ENCODE assay signal across 24 cellular contexts in the genomic region with DNA sequence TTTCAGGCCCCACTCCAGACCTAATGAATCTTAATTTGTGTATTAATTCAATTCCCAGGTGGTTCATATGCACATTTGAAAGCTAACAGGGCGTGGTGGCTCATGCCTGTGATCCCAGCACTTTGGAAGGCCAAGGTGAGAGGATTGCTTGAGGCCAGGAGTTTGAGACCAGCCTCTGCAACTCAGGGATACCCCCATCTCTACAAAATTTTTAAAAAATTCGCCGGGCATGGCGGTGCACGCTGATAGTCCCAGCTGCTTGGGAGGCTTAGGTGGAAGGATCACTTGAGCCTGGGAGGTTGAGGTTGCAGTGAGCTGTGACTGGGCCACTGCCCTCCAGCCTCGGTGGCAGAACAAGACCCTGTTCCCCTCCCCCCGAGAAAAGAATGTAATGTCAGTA.
"Had no signal": no experiment of that assay in that cellular context is flagged by ENCODE, and none has a peak within 500 bp of the region (broad histone marks: within the 10 kb centered on the region; RNA-seq: fewer than 3 reads in every experiment).

No MANE protein-coding gene starts in this region.

- H3K27ac Mint-ChIP-seq: activated naive CD8-positive, alpha-beta T cell treated with anti-CD3 and anti-CD28 coated beads, Interleukin-2, amount 10 ng/mL, durations not matched to agents 7 days and 5 days; dendritic cell treated with granulocyte-macrophage colony-stimulating factor and Interleukin-4, amounts not matched to agents 40 ng/mL and 50 ng/mL, for 4 days; memory B cell; nephron progenitor cell; stimulated activated naive CD8-positive, alpha-beta T cell treated with anti-CD3 and anti-CD28 coated beads, Interleukin-15, Interleukin-2, amounts not matched to agents 100 ng/mL and 50 ng/mL, for 24 hours had no signal

- H3K4me1 ChIP-seq: foreskin keratinocyte had no signal

- FAIRE-seq: pancreas, urothelium cell line had no signal

- H3K9me3 Mint-ChIP-seq: activated CD4-positive, alpha-beta T cell treated with anti-CD3 and anti-CD28 coated beads, Interleukin-2, amount 10 ng/mL, durations not matched to agents 7 days and 5 days; activated naive CD8-positive, alpha-beta T cell treated with anti-CD3 and anti-CD28 coated beads, Interleukin-2, amount 10 ng/mL, durations not matched to agents 7 days and 5 days; activated T-helper 2 cell treated with anti-CD3 and anti-CD28 coated beads, Interferon-gamma antibody, Interleukin-2, Interleukin-4, amounts not matched to agents 10 μg/mL and 5 μg/mL and 100 μg/mL, durations not matched to agents 14 hours and 24 hours and 36 hours; dendritic cell treated with granulocyte-macrophage colony-stimulating factor and Interleukin-4, amounts not matched to agents 40 ng/mL and 50 ng/mL, for 4 days; memory B cell; nephron progenitor cell; stimulated activated naive CD8-positive, alpha-beta T cell treated with anti-CD3 and anti-CD28 coated beads, Interleukin-15, Interleukin-2, amounts not matched to agents 100 ng/mL and 50 ng/mL, for 24 hours had no signal

- H3K27me3 ChIP-seq: body of pancreas, cardiac muscle cell, foreskin keratinocyte, pancreas, right atrium auricular region, tibial nerve had no signal

- ATAC-seq: activated CD8-positive, alpha-beta T cell treated with anti-CD3 and anti-CD28 coated beads, Interleukin-2, amount 10 ng/mL, durations not matched to agents 7 days and 5 days; body of pancreas; foreskin keratinocyte; left ventricle myocardium superior; pancreas; psoas muscle had no signal

- H3K36me3 ChIP-seq: pancreas had no signal

- DNase-seq: activated CD4-positive, alpha-beta T cell treated with anti-CD3 and anti-CD28 coated beads, Interleukin-2, amount 10 ng/mL, durations not matched to agents 7 days and 5 days; activated CD4-positive, CD25-positive, alpha-beta regulatory T cell treated with anti-CD3 and anti-CD28 coated beads, Interleukin-2, amount 50 U/mL, for 72 hours; activated CD8-positive, alpha-beta T cell treated with anti-CD3 and anti-CD28 coated beads, Interleukin-2, amount 10 ng/mL, durations not matched to agents 7 days and 5 days; activated naive CD4-positive, alpha-beta T cell treated with Interleukin-2 at 50 U/mL for 16 hours; activated naive CD8-positive, alpha-beta T cell treated with anti-CD3 and anti-CD28 coated beads, Interleukin-2, amount 10 ng/mL, durations not matched to agents 7 days and 5 days; activated T-cell treated with anti-CD3 and anti-CD28 coated beads, Interleukin-2, amount 50 U/mL, for 1 hour; body of pancreas; effector CD8-positive, alpha-beta T cell; erythroblast; foreskin keratinocyte; kidney glomerular epithelial cell; left ventricle myocardium superior; nephron progenitor cell; pancreas; psoas muscle; stimulated activated CD4-positive, alpha-beta T cell treated with anti-CD3 and anti-CD28 coated beads, Interleukin-4, amount 100 ng/mL, for 24 hours had no signal

- H3K27me3 Mint-ChIP-seq: activated CD4-positive, alpha-beta T cell treated with anti-CD3 and anti-CD28 coated beads, Interleukin-2, amount 10 ng/mL, durations not matched to agents 7 days and 5 days; activated naive CD8-positive, alpha-beta T cell treated with anti-CD3 and anti-CD28 coated beads, Interleukin-2, amount 10 ng/mL, durations not matched to agents 7 days and 5 days; dendritic cell treated with granulocyte-macrophage colony-stimulating factor and Interleukin-4, amounts not matched to agents 40 ng/mL and 50 ng/mL, for 4 days; memory B cell; stimulated activated naive CD8-positive, alpha-beta T cell treated with anti-CD3 and anti-CD28 coated beads, Interleukin-15, Interleukin-2, amounts not matched to agents 100 ng/mL and 50 ng/mL, for 24 hours had no signal

- H3K27ac ChIP-seq: body of pancreas, cardiac muscle cell, foreskin keratinocyte, pancreas, right atrium auricular region had no signal

- H3K4me3 Mint-ChIP-seq: activated CD4-positive, alpha-beta T cell treated with anti-CD3 and anti-CD28 coated beads, Interleukin-2, amount 10 ng/mL, durations not matched to agents 7 days and 5 days; activated CD8-positive, alpha-beta T cell treated with anti-CD3 and anti-CD28 coated beads, Interleukin-2, amount 10 ng/mL, durations not matched to agents 7 days and 5 days; activated naive CD8-positive, alpha-beta T cell treated with anti-CD3 and anti-CD28 coated beads, Interleukin-2, amount 10 ng/mL, durations not matched to agents 7 days and 5 days; dendritic cell treated with granulocyte-macrophage colony-stimulating factor and Interleukin-4, amounts not matched to agents 40 ng/mL and 50 ng/mL, for 4 days; memory B cell; nephron progenitor cell; stimulated activated naive CD8-positive, alpha-beta T cell treated with anti-CD3 and anti-CD28 coated beads, Interleukin-15, Interleukin-2, amounts not matched to agents 100 ng/mL and 50 ng/mL, for 24 hours had no signal

- H3K4me3 ChIP-seq: body of pancreas, cardiac muscle cell, pancreas, psoas muscle, right atrium auricular region, tibial nerve had no signal

- H3K9me3 ChIP-seq: body of pancreas, pancreas, psoas muscle, right atrium auricular region, tibial nerve had no signal
